25 cellular contexts compared by ENCODE assay signal in genomic region chr10:36547965-36548364, GRCh38.
"Had no signal": no experiment of that assay in that cellular context is flagged by ENCODE, and none has a peak within 500 bp of the region (broad histone marks: within the 10 kb centered on the region; RNA-seq: fewer than 3 reads in every experiment).

No MANE protein-coding gene starts in this region.

- H2AFZ ChIP-seq: neural progenitor cell had no signal

- H3K27ac ChIP-seq: left ventricle myocardium inferior, neural progenitor cell, neutrophil, ovary, right atrium auricular region, skin epidermis, stomach, testis, thyroid gland, transverse colon, upper lobe of left lung, vagina had no signal

- H3K9ac ChIP-seq: neural progenitor cell had no signal

- H3K27me3 ChIP-seq: neural progenitor cell, neutrophil, ovary, right atrium auricular region, stomach, testis, thyroid gland, transverse colon, upper lobe of left lung, vagina had no signal

- H3K4me2 ChIP-seq: neural progenitor cell had no signal

- H3K4me1 ChIP-seq: left ventricle myocardium inferior, neural progenitor cell, right atrium auricular region, stomach, testis, thyroid gland, transverse colon, upper lobe of left lung, vagina had no signal

- ATAC-seq: natural killer cell; sciatic nerve; stimulated activated naive B cell treated with anti-CD40 and anti-IgM and Interleukin-4, amounts not matched to agents 10 μg/mL and 1 μg/mL and 100 μg/mL, for 72 hours; stimulated activated naive CD8-positive, alpha-beta T cell treated with anti-CD3 and anti-CD28 coated beads, Interleukin-15, Interleukin-2, amounts not matched to agents 100 U/mL and 50 U/mL, for 24 hours had no signal

- DNase-seq: hippocampal formation; left ventricle myocardium inferior; naive B cell; natural killer cell; nephron progenitor cell; occipital lobe; ovary; stimulated activated CD4-positive, alpha-beta T cell treated with anti-CD3 and anti-CD28 coated beads, Interleukin-12 subunit alpha, Interleukin-12 subunit beta, amount 100 ng/mL, for 4 hours; stimulated activated CD4-positive, alpha-beta T cell treated with anti-CD3 and anti-CD28 coated beads, Interleukin-15, amount 100 ng/mL, for 24 hours; stimulated activated CD4-positive, alpha-beta T cell treated with anti-CD3 and anti-CD28 coated beads, Interleukin-2, amount 100 ng/mL, for 24 hours; stimulated activated CD4-positive, alpha-beta T cell treated with anti-CD3 and anti-CD28 coated beads, Interleukin-4, amount 100 ng/mL, for 1 hour; stimulated activated naive B cell treated with anti-CD40 and anti-IgM and Interleukin-4, amounts not matched to agents 10 μg/mL and 1 μg/mL and 100 μg/mL, for 72 hours; stimulated activated naive CD8-positive, alpha-beta T cell treated with anti-CD3 and anti-CD28 coated beads, Interleukin-15, Interleukin-2, amounts not matched to agents 100 U/mL and 50 U/mL, for 24 hours; stomach; testis; thyroid gland; transverse colon; upper lobe of left lung had no signal

- H3K9me3 ChIP-seq: left ventricle myocardium inferior, neutrophil, ovary, right atrium auricular region, stomach, testis, thyroid gland, transverse colon, upper lobe of left lung, vagina had no signal

- H3K4me3 ChIP-seq: left ventricle myocardium inferior, lung, neural progenitor cell, ovary, right atrium auricular region, skin epidermis, stomach, testis, thyroid gland, transverse colon, upper lobe of left lung, vagina had no signal

- H3K36me3 ChIP-seq: left ventricle myocardium inferior, neural progenitor cell, neutrophil, ovary, right atrium auricular region, stomach, thyroid gland, transverse colon, upper lobe of left lung, vagina had no signal
